8 cellular contexts compared by ENCODE assay signal in genomic region chr3:196432137-196432879, GRCh38. TPM values are rescaled to one million over a fixed set of nuclear protein-coding genes. Genes with fewer than 3 reads are reported as not detected.
A peak's percentile ranks its signal among the peaks of the same experiment; 100 is the strongest.
DNase-seq lines count a peak whose midpoint lies in the region; ATAC-seq and TF ChIP-seq lines count a peak whose summit lies in the region.

A gene with protein sequence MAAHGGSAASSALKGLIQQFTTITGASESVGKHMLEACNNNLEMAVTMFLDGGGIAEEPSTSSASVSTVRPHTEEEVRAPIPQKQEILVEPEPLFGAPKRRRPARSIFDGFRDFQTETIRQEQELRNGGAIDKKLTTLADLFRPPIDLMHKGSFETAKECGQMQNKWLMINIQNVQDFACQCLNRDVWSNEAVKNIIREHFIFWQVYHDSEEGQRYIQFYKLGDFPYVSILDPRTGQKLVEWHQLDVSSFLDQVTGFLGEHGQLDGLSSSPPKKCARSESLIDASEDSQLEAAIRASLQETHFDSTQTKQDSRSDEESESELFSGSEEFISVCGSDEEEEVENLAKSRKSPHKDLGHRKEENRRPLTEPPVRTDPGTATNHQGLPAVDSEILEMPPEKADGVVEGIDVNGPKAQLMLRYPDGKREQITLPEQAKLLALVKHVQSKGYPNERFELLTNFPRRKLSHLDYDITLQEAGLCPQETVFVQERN (minus strand): TSS chr3:196432427. CDS start chr3:196432399, 28 bp downstream.

- H3K9me3 Mint-ChIP-seq in CD8-positive, alpha-beta T cell = no peaks in the 10 kb centered on the region

- DNase-seq in CD8-positive, alpha-beta T cell = peak; percentile 94 to 99 (median 98)
- DNase-seq in HS-5 (ENCODE audit: low read depth) (peak; percentile 76), NK-92 (lab: John Stamatoyannopoulos, UW; ENCODE audit: unreplicated experiment) (peak; percentile 79), lower lobe of right lung (peak; percentile 94)
- DNase-seq in activated CD8-positive, alpha-beta memory T cell treated with anti-CD3 and anti-CD28 coated beads for 1 hour (ENCODE audit: extremely low read depth in 1 of 2, low read depth in 1 of 2) = peak; percentile 88 to 97
- peak; percentile 96 for DNase-seq in effector CD4-positive, alpha-beta T cell
- peak; percentile 89 to 98 (median 97) for DNase-seq in stimulated activated CD4-positive, alpha-beta T cell treated with anti-CD3 and anti-CD28 coated beads, TNF-alpha, amount 100 ng/mL, for 1 hour (ENCODE audit: low read depth in 3 of 3, low spot score in 1 of 3)

- no peaks in the 10 kb centered on the region for H3K27me3 Mint-ChIP-seq in CD8-positive, alpha-beta T cell (ENCODE audit: low read depth)

- H3K36me3 ChIP-seq in CD8-positive, alpha-beta T cell (ENCODE audit: insufficient read depth, low read length) = no peaks in the 10 kb centered on the region
- peaks cover 7% of the 10 kb centered on the region for H3K36me3 ChIP-seq in lower lobe of right lung

- H3K9me3 ChIP-seq in CD8-positive, alpha-beta T cell (ENCODE audit: low read length) = no peaks in the 10 kb centered on the region
- H3K9me3 ChIP-seq in lower lobe of right lung = no peaks in the 10 kb centered on the region

- POLR2A ChIA-PET in CD8-positive, alpha-beta T cell (lab: Charles Lee) = interaction anchor here (1.2 to 1.8 kb wide), 4 partner anchors 72 to 166 kb away, joined by 3 to 11 read pairs (median 6); partner anchors contain the start of genes DYNLT2B and RNF168

- CTCF ChIA-PET in CD8-positive, alpha-beta T cell (lab: Charles Lee) = no interaction called here

- peaks cover 13% of the 10 kb centered on the region for H3K4me1 ChIP-seq in CD8-positive, alpha-beta T cell (ENCODE audit: insufficient read depth, low read length)
- H3K4me1 ChIP-seq in lower lobe of right lung = peaks cover 15% of the 10 kb centered on the region

- peak within 1 kb of the TSS; percentile 85 for H3K27ac ChIP-seq in CD8-positive, alpha-beta T cell (ENCODE audit: low read depth, low read length)
- peak within 1 kb of the TSS; percentile 91 for H3K27ac ChIP-seq in lower lobe of right lung

- intact Hi-C loops in CD8-positive, alpha-beta T cell (cut with DNase I, micrococcal nuclease) = loop anchor here (1.0 to 10.0 kb wide), 6 partner anchors 70 to 348 kb away; partner anchors contain the start of genes DYNLT2B (in 2 of the 2), FBXO45 (in 2 of the 2), WDR53 (in 2 of the 2) and RNF168 (in 1 of the 2)
- intact Hi-C loops in lower lobe of right lung (cut with DNase I) = no loop called here

- no peaks in the 10 kb centered on the region for H3K27me3 ChIP-seq in CD8-positive, alpha-beta T cell (ENCODE audit: insufficient read depth, low read length)
- no peaks in the 10 kb centered on the region for H3K27me3 ChIP-seq in lower lobe of right lung (ENCODE audit: low read depth)

- peak within 1 kb of the TSS; percentile 97 for H3K27ac Mint-ChIP-seq in CD8-positive, alpha-beta T cell

- peaks cover 29% of the 10 kb centered on the region for H3K4me1 Mint-ChIP-seq in CD8-positive, alpha-beta T cell (ENCODE audit: low read depth)

- peak; percentile 86 for ATAC-seq in CD8-positive, alpha-beta T cell
- ATAC-seq in GM19467 (IDR thresholded peaks at IDR 0.05; ENCODE audit: unreplicated experiment) = peak; percentile 79
- ATAC-seq in lower lobe of right lung = peak; percentile 98 to 99

- H3K4me3 Mint-ChIP-seq in CD8-positive, alpha-beta T cell = peak within 1 kb of the TSS; percentile 76

- H3K4me3 ChIP-seq in CD8-positive, alpha-beta T cell (ENCODE audit: low read depth, low read length) = peak within 1 kb of the TSS; percentile 60
- H3K4me3 ChIP-seq in lower lobe of right lung = peak within 1 kb of the TSS; percentile 98

- H3K36me3 Mint-ChIP-seq in CD8-positive, alpha-beta T cell = peaks cover 22% of the 10 kb centered on the region

- TF ChIP-seq CTCF in CD8-positive, alpha-beta T cell (IDR thresholded peaks at IDR 0.05) = no peak
- TF ChIP-seq CTCF in lower lobe of right lung (IDR thresholded peaks at IDR 0.05) = no peak

RNA-seq across cellular contexts. Expression of the gene that starts here (rescaled TPM):
- 10 to 100 TPM; 72.5 to 80.1 TPM for total RNA-seq in CD8-positive, alpha-beta T cell
- total RNA-seq in lower lobe of right lung = 56.2 TPM

Comparison
In these comparisons a context has a peak if more than half of its experiments do, and no peak if none do; other contexts are left out.
1. Peak in every context shown above with its lines: DNase-seq, ATAC-seq, H3K4me3 ChIP-seq and H3K27ac ChIP-seq.